In the genomic region with DNA sequence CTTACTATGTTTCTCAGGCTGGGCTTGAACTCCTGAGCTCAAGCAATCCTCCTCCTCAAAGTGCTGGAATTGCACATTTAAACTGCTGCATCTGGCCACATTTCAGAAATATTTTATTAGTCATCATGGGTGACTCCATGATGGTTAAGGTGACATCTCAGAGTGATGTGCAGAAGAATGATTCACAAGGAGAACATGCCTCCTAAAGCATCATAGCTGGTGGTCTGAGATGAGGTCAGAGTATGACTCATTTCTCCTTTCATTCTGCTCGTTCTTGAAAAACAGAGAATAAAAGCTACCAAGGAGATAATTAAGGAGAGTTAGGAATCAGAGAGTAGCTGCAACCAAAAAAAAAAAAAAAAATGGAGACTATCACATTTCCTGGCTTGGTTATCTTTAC, we compare ENCODE assay signal across 16 cellular contexts.
DNase-seq lines count a peak whose midpoint lies in the region; ATAC-seq and TF ChIP-seq lines count a peak whose summit lies in the region.
"Had no signal": no experiment of that assay in that cellular context is flagged by ENCODE, and none has a peak within 500 bp of the region (broad histone marks: within the 10 kb centered on the region; RNA-seq: fewer than 3 reads in every experiment).

No MANE protein-coding gene starts in this region.

- 0% methylated on average over 1 of the region's 1 CpG; no CpG with 5 or more reads in 1 of the 2 donors for WGBS in tibial nerve, 2 donors
- no CpG with 5 or more reads among the region's 1 CpG for WGBS in H9 (ENCODE audit: extremely low coverage, insufficient read length, low lambda C conversion rate)

- TF ChIP-seq EP300 in tibial nerve (IDR thresholded peaks at IDR 0.05): no peak

- H2AK5ac ChIP-seq in H9 (ENCODE audit: insufficient read length, low read length): no peak overlapping the region

- no peaks in the 10 kb centered on the region for H4K20me1 ChIP-seq in H9 (ENCODE audit: control insufficient read depth, insufficient read depth, insufficient read length)
- H4K20me1 ChIP-seq: BLaER1 had no signal

- H3K9me3 ChIP-seq in tibial nerve (no peaks in the 10 kb centered on the region), H9 (ENCODE audit: control insufficient read depth, low read depth, low read length) (no peaks in the 10 kb centered on the region)
- H3K9me3 ChIP-seq: BLaER1, mucosa of descending colon, upper lobe of left lung had no signal

- no peak overlapping the region for H3K4ac ChIP-seq in H9 (ENCODE audit: low read depth, low read length)

- no peak overlapping the region for H3K18ac ChIP-seq in H9 (ENCODE audit: insufficient read length, low read depth, low read length)

- no peaks in the 10 kb centered on the region for H3K4me1 Mint-ChIP-seq in H9

- H3K4me3 Mint-ChIP-seq in H9: no peak overlapping the region

- H3K4me1 ChIP-seq in tibial nerve: no peaks in the 10 kb centered on the region
- H3K4me1 ChIP-seq in H9 (ENCODE audit: insufficient read depth, low read length): no peaks in the 10 kb centered on the region
- H3K4me1 ChIP-seq: BLaER1, upper lobe of left lung had no signal

- no peak overlapping the region for H4K8ac ChIP-seq in H9 (replicated peaks; ENCODE audit: insufficient read length, low read depth, low read length)

- no peak for TF ChIP-seq CTCF in cardiac fibroblast (IDR thresholded peaks at IDR 0.05; ENCODE audit: low read depth, low read length)
- no peak for TF ChIP-seq CTCF in tibial nerve (IDR thresholded peaks at IDR 0.05)
- TF ChIP-seq CTCF in H9 (conservative IDR thresholded peaks at IDR 0.05): no peak

- H3T11ph ChIP-seq in H9 (ENCODE audit: low read length): no peak overlapping the region

- no peaks in the 10 kb centered on the region for H3K9me3 Mint-ChIP-seq in H9

- H2BK5ac ChIP-seq in H9 (ENCODE audit: insufficient read length, low read length): no peak overlapping the region

- peak; percentile 66 for ATAC-seq in stimulated activated naive CD8-positive, alpha-beta T cell treated with anti-CD3 and anti-CD28 coated beads, Interleukin-15, Interleukin-2, amounts not matched to agents 100 U/mL and 50 U/mL, for 24 hours
- ATAC-seq: mucosa of descending colon had no signal

- H3K14ac ChIP-seq in H9 (ENCODE audit: insufficient read depth, low read length): no peak overlapping the region

- no peak overlapping the region for H2BK12ac ChIP-seq in H9 (ENCODE audit: insufficient read length, low read depth, low read length)

- no peaks in the 10 kb centered on the region for H3K27me3 Mint-ChIP-seq in H9 (ENCODE audit: low read depth)

- H3K23me2 ChIP-seq in H9 (ENCODE audit: insufficient read length, low read depth, low read length, poor library complexity, severe bottlenecking): no peaks in the 10 kb centered on the region

- H2AFZ ChIP-seq in H9 (ENCODE audit: low read length): no peak overlapping the region

- no peak overlapping the region for H4K91ac ChIP-seq in H9 (ENCODE audit: insufficient read length, low read depth, low read length)

- no peak overlapping the region for H3K23ac ChIP-seq in H9 (ENCODE audit: insufficient read length, low read depth, low read length)

- H2BK15ac ChIP-seq in H9 (ENCODE audit: low read depth, low read length): no peak overlapping the region

- no peak for TF ChIP-seq POLR2A in tibial nerve (IDR thresholded peaks at IDR 0.05)

- H3K4me2 ChIP-seq in H9 (ENCODE audit: insufficient read depth, insufficient read length, low read length): no peak overlapping the region
- H3K4me2 ChIP-seq: BLaER1, KMS-11 had no signal

- no peaks in the 10 kb centered on the region for H3K79me2 ChIP-seq in H9 (ENCODE audit: insufficient read depth, low read length)

- no peak overlapping the region for H3K4me3 ChIP-seq in cardiac fibroblast (replicated peaks in 1 of 2; ENCODE audit: low read depth in 2 of 2, low read length in 2 of 2)
- H3K4me3 ChIP-seq in tibial nerve: no peak overlapping the region
- H3K4me3 ChIP-seq: BLaER1, dorsolateral prefrontal cortex, mucosa of descending colon, upper lobe of left lung had no signal

- H2BK120ac ChIP-seq in H9 (ENCODE audit: low read depth, low read length, poor library complexity, severe bottlenecking): no peak overlapping the region

- no peak overlapping the region for H3K56ac ChIP-seq in H9 (ENCODE audit: insufficient read length, low read depth, low read length)

- no peak overlapping the region for H4K5ac ChIP-seq in H9 (ENCODE audit: insufficient read length, low read depth, low read length)

- H3K9ac ChIP-seq in H9 (ENCODE audit: extremely low read depth, insufficient read length, low read length): no peak overlapping the region
- H3K9ac ChIP-seq: BLaER1, KMS-11 had no signal

- no peak overlapping the region for H3K27ac Mint-ChIP-seq in H9

- no peaks in the 10 kb centered on the region for H3K36me3 ChIP-seq in tibial nerve
- H3K36me3 ChIP-seq: BLaER1, upper lobe of left lung had no signal

- H3K79me1 ChIP-seq in H9 (ENCODE audit: insufficient read depth, low read depth, low read length, poor library complexity, severe bottlenecking): no peaks in the 10 kb centered on the region

- H3K27ac ChIP-seq in tibial nerve (no peak overlapping the region), H9 (ENCODE audit: insufficient read length, low read depth, low read length) (no peak overlapping the region)
- H3K27ac ChIP-seq: BLaER1, dorsolateral prefrontal cortex, KMS-11, upper lobe of left lung had no signal

- peak; percentile 0 for DNase-seq in activated T-cell treated with anti-CD3 and anti-CD28 coated beads for 24 hours (ENCODE audit: low read depth)
- no peak for DNase-seq in activated T-cell treated with anti-CD3 and anti-CD28 coated beads, Interleukin-2, amount 50 U/mL, for 48 hours
- peak; percentile 3 for DNase-seq in LoVo (ENCODE audit: low spot score)
- peak; percentile 40 to 73 for DNase-seq in cardiac fibroblast (ENCODE audit: low read depth in 2 of 2)
- no peak for DNase-seq in stimulated activated naive CD8-positive, alpha-beta T cell treated with anti-CD3 and anti-CD28 coated beads, Interleukin-15, Interleukin-2, amounts not matched to agents 100 U/mL and 50 U/mL, for 24 hours
- no peak for DNase-seq in tibial nerve (ENCODE audit: low spot score in 2 of 2)
- no peak for DNase-seq in DMS114 treated with DMSO at 0.1 percent for 48 hours (lab: John Stamatoyannopoulos, UW; ENCODE audit: unreplicated experiment)
- DNase-seq in H9: no peak
- DNase-seq: activated CD8-positive, alpha-beta memory T cell treated with anti-CD3 and anti-CD28 coated beads, Interleukin-2, amount 50 U/mL, for 4 hours; dorsolateral prefrontal cortex; mucosa of descending colon; NCI-H2081; Right ventricle myocardium superior; upper lobe of left lung had no signal

- H2BK20ac ChIP-seq in H9 (ENCODE audit: low read depth, low read length, poor library complexity, severe bottlenecking): no peak overlapping the region

- H3K36me3 Mint-ChIP-seq in H9 (ENCODE audit: insufficient read depth in 1 of 3, low read depth in 3 of 3): no peaks in the 10 kb centered on the region

- H3K27me3 ChIP-seq in tibial nerve: no peaks in the 10 kb centered on the region
- no peaks in the 10 kb centered on the region for H3K27me3 ChIP-seq in H9 (ENCODE audit: insufficient read depth, low read length)
- H3K27me3 ChIP-seq: BLaER1, dorsolateral prefrontal cortex, upper lobe of left lung had no signal

Comparison
In these comparisons a context has a peak if more than half of its experiments do, and no peak if none do; other contexts are left out.
1. DNase-seq: peak in activated T-cell treated with anti-CD3 and anti-CD28 coated beads for 24 hours (single experiment), LoVo (single experiment) and cardiac fibroblast (2 of 2); none in activated T-cell treated with anti-CD3 and anti-CD28 coated beads, Interleukin-2, amount 50 U/mL, for 48 hours (0 of 2), stimulated activated naive CD8-positive, alpha-beta T cell treated with anti-CD3 and anti-CD28 coated beads, Interleukin-15, Interleukin-2, amounts not matched to agents 100 U/mL and 50 U/mL, for 24 hours (single experiment), tibial nerve (0 of 2), DMS114 treated with DMSO at 0.1 percent for 48 hours (single experiment) and H9 (single experiment).